In genomic region chr18:35972197-35973000, GRCh38 we compare ENCODE assay signal across 8 cellular contexts.
DNase-seq lines count a peak whose midpoint lies in the region; ATAC-seq and TF ChIP-seq lines count a peak whose summit lies in the region.

TSS of gene RMP24 (plus strand) at chr18:35972679.

- peak; percentile 89 for ATAC-seq in HG02678 (IDR thresholded peaks at IDR 0.05; ENCODE audit: unreplicated experiment)

- peak; percentile 84 to 87 for TF ChIP-seq EP300 in tibial nerve (IDR thresholded peaks at IDR 0.05)

- H3K27me3 ChIP-seq in cardiac muscle cell = no peaks in the 10 kb centered on the region
- no peaks in the 10 kb centered on the region for H3K27me3 ChIP-seq in parathyroid adenoma (ENCODE audit: control insufficient read depth, insufficient read depth, low read length)
- H3K27me3 ChIP-seq in tibial nerve = no peaks in the 10 kb centered on the region

- H3K9me3 ChIP-seq in cardiac muscle cell (ENCODE audit: low read depth) = no peaks in the 10 kb centered on the region
- H3K9me3 ChIP-seq in parathyroid adenoma (ENCODE audit: control insufficient read depth, low read length) = no peaks in the 10 kb centered on the region
- H3K9me3 ChIP-seq in tibial nerve = no peaks in the 10 kb centered on the region

- H3K4me3 ChIP-seq in GM12864 (ENCODE audit: low read depth, low read length) = peak within 1 kb of the TSS; percentile 80
- peak within 1 kb of the TSS; percentile 83 for H3K4me3 ChIP-seq in cardiac muscle cell
- H3K4me3 ChIP-seq in parathyroid adenoma (ENCODE audit: low read depth, low read length) = peak within 1 kb of the TSS; percentile 98
- H3K4me3 ChIP-seq in tibial nerve = peak within 1 kb of the TSS; percentile 70 to 89 (median 79)

- H3K4me1 ChIP-seq in cardiac muscle cell (ENCODE audit: low read depth) (peaks cover 3% of the 10 kb centered on the region), parathyroid adenoma (peaks cover 15% of the 10 kb centered on the region), tibial nerve (peaks cover 4 to 31% (median 11%) of the 10 kb centered on the region in 4 donors)

- H3K36me3 ChIP-seq in cardiac muscle cell (peaks cover 18% of the 10 kb centered on the region), parathyroid adenoma (ENCODE audit: control insufficient read depth, insufficient read depth, low read length) (no peaks in the 10 kb centered on the region), tibial nerve (peaks cover 0 to 21% (median 3%) of the 10 kb centered on the region in 3 donors)

- WGBS in tibial nerve, 2 donors = 0 to 1% methylated on average over 57 to 68 of the region's 73 CpGs

- peak within 1 kb of the TSS; percentile 81 for H3K27ac ChIP-seq in cardiac muscle cell
- peak within 1 kb of the TSS; percentile 91 for H3K27ac ChIP-seq in parathyroid adenoma
- H3K27ac ChIP-seq in tibial nerve = peak within 1 kb of the TSS; percentile 60 to 93 (median 90)

- peaks cover 3% of the 10 kb centered on the region for H3K79me2 ChIP-seq in parathyroid adenoma

- TF ChIP-seq CTCF in GM12864 (IDR thresholded peaks at IDR 0.05; ENCODE audit: low read depth, low read length, missing control alignments) = no peak
- no peak for TF ChIP-seq CTCF in cardiac muscle cell (IDR thresholded peaks at IDR 0.05; ENCODE audit: low read depth, low read length)
- no peak for TF ChIP-seq CTCF in parathyroid adenoma (IDR thresholded peaks at IDR 0.05)
- peak in 1 of 5 experiments; percentile 17 for TF ChIP-seq CTCF in tibial nerve (IDR thresholded peaks at IDR 0.05)

- peak in 1 of 2 donors; percentile 67 for TF ChIP-seq POLR2A in tibial nerve (IDR thresholded peaks at IDR 0.05)

- H3K9ac ChIP-seq in parathyroid adenoma = peak within 1 kb of the TSS; percentile 75

- peak within 1 kb of the TSS; percentile 98 for H2AFZ ChIP-seq in parathyroid adenoma

- peak; percentile 91 for DNase-seq in GM12864 (ENCODE audit: low read depth)
- DNase-seq in NCI-H1105 treated with DMSO at 0.1 percent for 48 hours (lab: John Stamatoyannopoulos, UW) = peak; percentile 95
- peak; percentile 89 for DNase-seq in SKM-1 treated with dmso at 0.1 percent for 144 hours (lab: John Stamatoyannopoulos, UW; ENCODE audit: unreplicated experiment)
- DNase-seq in activated naive CD8-positive, alpha-beta T cell treated with anti-CD3 and anti-CD28 coated beads, Interleukin-2, amount 50 U/mL, for 16 hours (ENCODE audit: low read depth, low spot score) = peak; percentile 87
- DNase-seq in cardiac muscle cell (ENCODE audit: low read depth in 1 of 2, low spot score in 1 of 2) = peak; percentile 96 to 97
- DNase-seq in tibial nerve (ENCODE audit: low spot score in 2 of 2) = peak; percentile 87 to 92

- H3K4me2 ChIP-seq in parathyroid adenoma (ENCODE audit: low read length) = peak within 1 kb of the TSS; percentile 91

Comparison
In these comparisons a context has a peak if more than half of its experiments do, and no peak if none do; other contexts are left out.
1. Peak in every context shown above with its lines: DNase-seq, ATAC-seq, H3K4me3 ChIP-seq and H3K27ac ChIP-seq.